In the genomic region with DNA sequence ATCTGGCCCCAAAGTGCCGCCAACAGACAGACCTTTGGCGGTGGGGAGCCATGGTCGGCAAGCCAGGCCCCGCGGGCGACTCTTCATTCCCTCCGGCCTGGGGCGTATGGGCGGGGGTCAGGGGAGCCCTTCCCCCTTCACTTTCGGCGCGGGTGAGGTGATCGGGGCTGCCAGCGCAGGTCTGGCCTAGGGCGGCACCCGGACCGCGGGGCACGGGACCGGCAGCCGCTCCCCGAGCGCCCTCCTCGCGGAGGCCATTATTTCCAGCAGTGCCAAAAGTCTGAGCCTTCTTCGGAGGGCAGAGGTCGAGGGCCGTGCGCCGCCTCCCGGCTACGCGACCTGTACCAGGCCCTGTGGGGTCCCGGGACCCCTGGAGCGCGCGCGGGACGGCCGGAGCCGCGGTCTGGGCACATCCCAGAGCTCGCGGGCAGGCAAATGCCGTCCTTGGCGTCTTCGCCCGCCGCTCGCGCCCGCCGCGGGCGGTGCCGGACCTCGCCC, we compare ENCODE assay signal across 1 cellular context.
TF ChIP-seq lines count a peak whose summit lies in the region.

No MANE protein-coding gene starts in this region.

TF ChIP-seq in GM12878, 131 proteins besides CTCF, POLR2A, EP300 and RAD21 (continued from another document):
- TF ChIP-seq LARP7 (IDR thresholded peaks at IDR 0.05) (peak; percentile 93), YY1 (IDR thresholded peaks at IDR 0.05; ENCODE audit: low read depth, low read length) (peak; percentile 48; the same call in 1 of the 2 replicates), IKZF1 (conservative IDR thresholded peaks at IDR 0.05) (peak; percentile 19; the same call in 1 of the 2 replicates), BHLHE40 (IDR thresholded peaks at IDR 0.05; ENCODE audit: borderline replicate concordance in 1 of 2, low read depth in 2 of 2, low read length in 1 of 2) (peak; percentile 80 to 92), TARDBP (IDR thresholded peaks at IDR 0.05; ENCODE audit: borderline replicate concordance) (no peak), NFYA (IDR thresholded peaks at IDR 0.05; ENCODE audit: borderline replicate concordance, low read depth, low read length) (no peak), JUND (IDR thresholded peaks at IDR 0.05; ENCODE audit: low read depth, low read length) (no peak), NR2F1 (conservative IDR thresholded peaks at IDR 0.05) (peak; percentile 67), NFIC (IDR thresholded peaks at IDR 0.05; ENCODE audit: low read depth, low read length) (no peak), GATAD2B (conservative IDR thresholded peaks at IDR 0.05; ENCODE audit: low read depth) (peak; percentile 70), EGR1 (IDR thresholded peaks at IDR 0.05; ENCODE audit: borderline replicate concordance in 1 of 2, low read depth in 2 of 2, low read length in 2 of 2) (no peak), FOXM1 (IDR thresholded peaks at IDR 0.05; ENCODE audit: low read depth, low read length) (no peak)
- TF ChIP-seq, protein P1, sequence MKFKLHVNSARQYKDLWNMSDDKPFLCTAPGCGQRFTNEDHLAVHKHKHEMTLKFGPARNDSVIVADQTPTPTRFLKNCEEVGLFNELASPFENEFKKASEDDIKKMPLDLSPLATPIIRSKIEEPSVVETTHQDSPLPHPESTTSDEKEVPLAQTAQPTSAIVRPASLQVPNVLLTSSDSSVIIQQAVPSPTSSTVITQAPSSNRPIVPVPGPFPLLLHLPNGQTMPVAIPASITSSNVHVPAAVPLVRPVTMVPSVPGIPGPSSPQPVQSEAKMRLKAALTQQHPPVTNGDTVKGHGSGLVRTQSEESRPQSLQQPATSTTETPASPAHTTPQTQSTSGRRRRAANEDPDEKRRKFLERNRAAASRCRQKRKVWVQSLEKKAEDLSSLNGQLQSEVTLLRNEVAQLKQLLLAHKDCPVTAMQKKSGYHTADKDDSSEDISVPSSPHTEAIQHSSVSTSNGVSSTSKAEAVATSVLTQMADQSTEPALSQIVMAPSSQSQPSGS (IDR thresholded peaks at IDR 0.05; ENCODE audit: low read length): no peak
- TF ChIP-seq, protein P2, sequence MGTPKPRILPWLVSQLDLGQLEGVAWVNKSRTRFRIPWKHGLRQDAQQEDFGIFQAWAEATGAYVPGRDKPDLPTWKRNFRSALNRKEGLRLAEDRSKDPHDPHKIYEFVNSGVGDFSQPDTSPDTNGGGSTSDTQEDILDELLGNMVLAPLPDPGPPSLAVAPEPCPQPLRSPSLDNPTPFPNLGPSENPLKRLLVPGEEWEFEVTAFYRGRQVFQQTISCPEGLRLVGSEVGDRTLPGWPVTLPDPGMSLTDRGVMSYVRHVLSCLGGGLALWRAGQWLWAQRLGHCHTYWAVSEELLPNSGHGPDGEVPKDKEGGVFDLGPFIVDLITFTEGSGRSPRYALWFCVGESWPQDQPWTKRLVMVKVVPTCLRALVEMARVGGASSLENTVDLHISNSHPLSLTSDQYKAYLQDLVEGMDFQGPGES (IDR thresholded peaks at IDR 0.05): no peak
- TF ChIP-seq, protein P3, sequence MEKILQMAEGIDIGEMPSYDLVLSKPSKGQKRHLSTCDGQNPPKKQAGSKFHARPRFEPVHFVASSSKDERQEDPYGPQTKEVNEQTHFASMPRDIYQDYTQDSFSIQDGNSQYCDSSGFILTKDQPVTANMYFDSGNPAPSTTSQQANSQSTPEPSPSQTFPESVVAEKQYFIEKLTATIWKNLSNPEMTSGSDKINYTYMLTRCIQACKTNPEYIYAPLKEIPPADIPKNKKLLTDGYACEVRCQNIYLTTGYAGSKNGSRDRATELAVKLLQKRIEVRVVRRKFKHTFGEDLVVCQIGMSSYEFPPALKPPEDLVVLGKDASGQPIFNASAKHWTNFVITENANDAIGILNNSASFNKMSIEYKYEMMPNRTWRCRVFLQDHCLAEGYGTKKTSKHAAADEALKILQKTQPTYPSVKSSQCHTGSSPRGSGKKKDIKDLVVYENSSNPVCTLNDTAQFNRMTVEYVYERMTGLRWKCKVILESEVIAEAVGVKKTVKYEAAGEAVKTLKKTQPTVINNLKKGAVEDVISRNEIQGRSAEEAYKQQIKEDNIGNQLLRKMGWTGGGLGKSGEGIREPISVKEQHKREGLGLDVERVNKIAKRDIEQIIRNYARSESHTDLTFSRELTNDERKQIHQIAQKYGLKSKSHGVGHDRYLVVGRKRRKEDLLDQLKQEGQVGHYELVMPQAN (conservative IDR thresholded peaks at IDR 0.05): peak; percentile 60; the same call in 1 of the 2 replicates
